Comparison of ENCODE assay signal across 8 cellular contexts in genomic region chr16:56657555-56658430, GRCh38. TPM values are rescaled to one million over a fixed set of nuclear protein-coding genes. Genes with fewer than 3 reads are reported as not detected.
A peak's percentile ranks its signal among the peaks of the same experiment; 100 is the strongest.
DNase-seq lines count a peak whose midpoint lies in the region; ATAC-seq, FAIRE-seq and TF ChIP-seq lines count a peak whose summit lies in the region.

MT1F (plus strand) TSS chr16:56657959; CDS start chr16:56658059, 100 bp downstream.

- peak within 1 kb of the TSS; percentile 93 for H3K4me2 ChIP-seq in BLaER1

- H3K9ac ChIP-seq in BLaER1 (peak within 1 kb of the TSS; percentile 35; the same call in 1 of the 2 replicates), stomach smooth muscle (ENCODE audit: low read length in 2 of 2) (no peak within 1 kb of the TSS)

- H3K27me3 ChIP-seq in BLaER1 (peaks cover 65% of the 10 kb centered on the region), neutrophil (peaks cover 81% of the 10 kb centered on the region), stomach smooth muscle (ENCODE audit: control insufficient read depth in 1 of 2, insufficient read depth in 2 of 2, low read length in 2 of 2) (peaks cover 35 to 44% of the 10 kb centered on the region in 2 donors)

- H3K4me3 ChIP-seq in BLaER1 (peak within 1 kb of the TSS; percentile 72), neutrophil (ENCODE audit: low read depth in 1 of 2, low read length in 1 of 2) (peak within 1 kb of the TSS; percentile 56 to 72), stomach smooth muscle (ENCODE audit: low read length in 2 of 2) (peak within 1 kb of the TSS; percentile 43 to 68)

- H3K36me3 ChIP-seq in BLaER1, result no peaks in the 10 kb centered on the region
- H3K36me3 ChIP-seq in neutrophil, result no peaks in the 10 kb centered on the region
- no peaks in the 10 kb centered on the region for H3K36me3 ChIP-seq in stomach smooth muscle (ENCODE audit: control insufficient read depth in 2 of 2, insufficient read depth in 2 of 2, low read length in 2 of 2)

- H3K4me1 ChIP-seq in BLaER1 (peaks cover 34% of the 10 kb centered on the region), neutrophil (ENCODE audit: control insufficient read depth in 1 of 2, insufficient read depth in 1 of 2, low read depth in 1 of 2, low read length in 1 of 2) (peaks cover 9 to 14% of the 10 kb centered on the region in 2 experiments), stomach smooth muscle (ENCODE audit: control insufficient read depth, insufficient read depth, low read length) (peaks cover 11% of the 10 kb centered on the region)

- peak; percentile 43 for ATAC-seq in HG03108 (IDR thresholded peaks at IDR 0.05; ENCODE audit: unreplicated experiment)

- no peaks in the 10 kb centered on the region; the same call in 1 of the 2 replicates for H4K20me1 ChIP-seq in BLaER1

- TF ChIP-seq CTCF in neutrophil (IDR thresholded peaks at IDR 0.05), result no peak

- DNase-seq in RKO (ENCODE audit: low spot score), result peak; percentile 62
- DNase-seq in activated gamma-delta T cell treated with Interleukin-2 at 50 U/mL for 16 hours, result peak; percentile 64
- DNase-seq in frontal cortex (ENCODE audit: low spot score in 2 of 2), result peak; percentile 49 to 58
- DNase-seq in H4 (ENCODE audit: low spot score), result no peak

- no peak for FAIRE-seq in frontal cortex (lab: Jason Lieb, UNC)

- H3K9me3 ChIP-seq in BLaER1 (no peaks in the 10 kb centered on the region), neutrophil (no peaks in the 10 kb centered on the region), stomach smooth muscle (ENCODE audit: control insufficient read depth in 2 of 2, low read length in 2 of 2) (no peaks in the 10 kb centered on the region)

- H3K27ac ChIP-seq in BLaER1, result no peak within 1 kb of the TSS
- no peak within 1 kb of the TSS for H3K27ac ChIP-seq in neutrophil
- no peak within 1 kb of the TSS for H3K27ac ChIP-seq in stomach smooth muscle (ENCODE audit: low read length)

RNA-seq across cellular contexts. Expression of gene MT1F, which starts in this region (rescaled TPM):
- total RNA-seq in frontal cortex, result 1.2 TPM
- 0.14 TPM in 1 of 2 replicates, not detected in the other for total RNA-seq in H4 (2014; rRNA removed; shearing (Covaris generic))
